27 cellular contexts compared by ENCODE assay signal in the genomic region with DNA sequence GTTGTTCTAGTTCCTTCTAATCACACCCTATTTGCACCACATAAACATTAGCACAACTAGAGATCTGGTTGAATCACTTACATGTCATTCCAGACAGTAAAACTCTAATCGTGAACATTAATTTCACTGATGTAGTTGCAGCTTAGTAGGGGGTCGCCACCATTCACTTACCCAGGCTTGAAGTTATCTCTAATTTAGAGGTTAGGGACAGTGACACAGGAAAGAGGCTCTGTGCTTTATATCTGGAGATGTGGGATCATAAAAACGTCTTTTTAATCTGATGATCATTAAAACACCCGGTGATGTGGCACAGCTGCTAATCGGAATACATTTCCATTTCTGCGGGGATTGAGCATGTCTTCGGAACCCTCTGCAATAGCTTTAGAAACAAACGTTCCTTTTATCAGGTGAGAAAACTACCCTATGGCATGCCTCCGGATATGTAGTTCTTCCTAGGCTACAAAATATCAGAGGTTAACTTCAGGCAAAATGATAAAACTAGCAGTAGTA.
"Had no signal": no experiment of that assay in that cellular context is flagged by ENCODE, and none has a peak within 500 bp of the region (broad histone marks: within the 10 kb centered on the region; RNA-seq: fewer than 3 reads in every experiment).

No MANE protein-coding gene starts in this region.

- FAIRE-seq: pancreas had no signal

- H3K9me3 ChIP-seq: esophagus squamous epithelium, gastroesophageal sphincter, left lung, lower lobe of right lung, pancreas, right atrium auricular region, spleen, suprapubic skin, tibial artery, upper lobe of right lung had no signal

- H3K4me1 ChIP-seq: pancreas, right atrium auricular region, spleen had no signal

- H3K36me3 ChIP-seq: esophagus squamous epithelium, gastroesophageal sphincter, left lung, lower lobe of right lung, pancreas, right atrium auricular region, spleen, suprapubic skin, tibial artery, upper lobe of right lung had no signal

- H3K27ac ChIP-seq: left lung, lower lobe of right lung, pancreas, right atrium auricular region, spleen, suprapubic skin, tibial artery, upper lobe of right lung had no signal

- ATAC-seq: gastroesophageal sphincter, left lung, lower lobe of right lung, pancreas, T-helper 17 cell, upper lobe of right lung had no signal

- H3K4me3 ChIP-seq: esophagus squamous epithelium, gastroesophageal sphincter, left lung, lower lobe of right lung, pancreas, right atrium auricular region, spleen, suprapubic skin, tibial artery, upper lobe of right lung had no signal

- H3K27me3 ChIP-seq: esophagus squamous epithelium, gastroesophageal sphincter, left lung, pancreas, right atrium auricular region, suprapubic skin, tibial artery, upper lobe of right lung had no signal

- DNase-seq: activated CD4-positive, alpha-beta memory T cell treated with anti-CD3 and anti-CD28 coated beads for 36 hours; activated CD4-positive, alpha-beta T cell treated with anti-CD3 and anti-CD28 coated beads, Interleukin-2, amount 10 ng/mL, durations not matched to agents 24 days and 14 days; activated CD4-positive, CD25-positive, alpha-beta regulatory T cell treated with anti-CD3 and anti-CD28 coated beads, Interleukin-2, amount 50 U/mL, for 72 hours; activated CD8-positive, alpha-beta memory T cell treated with anti-CD3 and anti-CD28 coated beads, Interleukin-2, amount 50 U/mL, for 4 hours; activated gamma-delta T cell; activated naive CD4-positive, alpha-beta T cell treated with anti-CD3 and anti-CD28 coated beads, Interleukin-2, amount 10 ng/mL, durations not matched to agents 7 days and 5 days; activated naive CD8-positive, alpha-beta T cell treated with anti-CD3 and anti-CD28 coated beads, Interleukin-2, amount 10 ng/mL, durations not matched to agents 7 days and 5 days; activated T-cell treated with anti-CD3 and anti-CD28 coated beads, Interleukin-2, amount 50 U/mL, for 1 hour; central memory CD4-positive, alpha-beta T cell; esophagus squamous epithelium; hippocampal formation; immature natural killer cell; kidney glomerular epithelial cell; left lung; lower lobe of right lung; naive B cell; nephron progenitor cell; pancreas; spleen; stimulated activated naive CD4-positive, alpha-beta T cell; T-helper 17 cell; T1000; tibial artery; upper lobe of right lung had no signal
